Comparison of ENCODE assay signal across 1 cellular context in genomic region chr1:201154389-201155165, GRCh38.
TF ChIP-seq lines count a peak whose summit lies in the region.

Gene TMEM9, minus strand, starts transcription at chr1:201154474. Its CDS starts 551 bp downstream, at chr1:201153923.

TF ChIP-seq in GM12878, 131 proteins besides CTCF, POLR2A, EP300 and RAD21 (continued from another document and continues in another):
- TF ChIP-seq ZBTB4 (CRISPR knock-in tag; IDR thresholded peaks at IDR 0.05) (no peak), CHD2 (IDR thresholded peaks at IDR 0.05; ENCODE audit: borderline replicate concordance, low read depth, low read length) (peak; percentile 85), STAT3 (IDR thresholded peaks at IDR 0.05; ENCODE audit: low read depth, low read length) (no peak), SUZ12 (IDR thresholded peaks at IDR 0.05; ENCODE audit: unreplicated experiment) (no peak), BACH1 (IDR thresholded peaks at IDR 0.05; ENCODE audit: borderline replicate concordance) (no peak), EED (IDR thresholded peaks at IDR 0.05; ENCODE audit: low read depth) (no peak), PAX8 (IDR thresholded peaks at IDR 0.05) (no peak), HDGF (IDR thresholded peaks at IDR 0.05) (no peak), IRF3 (IDR thresholded peaks at IDR 0.05) (peak; percentile 82), HDAC6 (IDR thresholded peaks at IDR 0.05; ENCODE audit: unreplicated experiment) (no peak), IRF4 (IDR thresholded peaks at IDR 0.05; ENCODE audit: low read depth, low read length) (no peak), PBX3 (IDR thresholded peaks at IDR 0.05; ENCODE audit: insufficient replicate concordance, low read depth, low read length) (peak; percentile 97), EZH2 (IDR thresholded peaks at IDR 0.05; ENCODE audit: borderline replicate concordance, control insufficient read depth, low read depth, low read length) (no peak), FOS (IDR thresholded peaks at IDR 0.05; ENCODE audit: borderline replicate concordance, extremely low read depth, insufficient read length) (peak; percentile 1), ZZZ3 (IDR thresholded peaks at IDR 0.05; ENCODE audit: control insufficient read depth, insufficient read length, low read depth) (no peak), MEF2A (IDR thresholded peaks at IDR 0.05; ENCODE audit: insufficient read depth, low read depth, low read length) (no peak), WRNIP1 (IDR thresholded peaks at IDR 0.05; ENCODE audit: borderline replicate concordance, low read depth, low read length) (no peak), BMI1 (IDR thresholded peaks at IDR 0.05; ENCODE audit: borderline replicate concordance) (peak; percentile 99), NR2C2 (IDR thresholded peaks at IDR 0.05; ENCODE audit: borderline replicate concordance, control insufficient read depth, insufficient read length, low read depth) (no peak), CREM (IDR thresholded peaks at IDR 0.05; ENCODE audit: low read depth) (peak; percentile 44; the same call in 1 of the 2 replicates), TCF12 (IDR thresholded peaks at IDR 0.05; ENCODE audit: low read depth, low read length) (no peak), SMC3 (IDR thresholded peaks at IDR 0.05; ENCODE audit: borderline replicate concordance, low read length) (no peak), STAT1 (conservative IDR thresholded peaks at IDR 0.05) (no peak), SMAD1 (IDR thresholded peaks at IDR 0.05; ENCODE audit: low read depth, partially characterized antibody) (no peak), CEBPB (IDR thresholded peaks at IDR 0.05; ENCODE audit: borderline replicate concordance in 1 of 2, low read depth in 2 of 2, low read length in 2 of 2) (peak in 1 of 2 experiments; percentile 100; a peak in 2 of 4 replicates), MYB (IDR thresholded peaks at IDR 0.05; ENCODE audit: borderline replicate concordance, low read depth, low read length) (no peak), BCL3 (IDR thresholded peaks at IDR 0.05; ENCODE audit: borderline replicate concordance, insufficient read depth, low read depth, low read length, poor library complexity, severe bottlenecking) (no peak), ZNF207 (IDR thresholded peaks at IDR 0.05; ENCODE audit: borderline replicate concordance) (no peak), POLR2AphosphoS5 (IDR thresholded peaks at IDR 0.05; ENCODE audit: low read length) (no peak), TBL1XR1 (IDR thresholded peaks at IDR 0.05; ENCODE audit: low read depth, low read length) (no peak; the same call in 1 of the 2 replicates), CBX5 (IDR thresholded peaks at IDR 0.05; ENCODE audit: low read depth) (no peak), NBN (IDR thresholded peaks at IDR 0.05) (no peak), KLF5 (IDR thresholded peaks at IDR 0.05; ENCODE audit: partially characterized antibody) (no peak), SMAD5 (IDR thresholded peaks at IDR 0.05; ENCODE audit: low read depth) (no peak), RBBP5 (conservative IDR thresholded peaks at IDR 0.05) (no peak), TARDBP (IDR thresholded peaks at IDR 0.05; ENCODE audit: borderline replicate concordance) (no peak), YBX1 (IDR thresholded peaks at IDR 0.05) (no peak), DPF2 (IDR thresholded peaks at IDR 0.05) (0 out of 2 replicates have a peak, but pooled peaks have one; percentile 17), JUND (IDR thresholded peaks at IDR 0.05; ENCODE audit: low read depth, low read length) (no peak), BCL11A (IDR thresholded peaks at IDR 0.05; ENCODE audit: low read depth, low read length) (no peak), E4F1 (IDR thresholded peaks at IDR 0.05; ENCODE audit: borderline replicate concordance, partially characterized antibody) (no peak), ETV6 (conservative IDR thresholded peaks at IDR 0.05 in 1 of 2, IDR thresholded peaks at IDR 0.05 in 1 of 2; ENCODE audit: borderline replicate concordance in 1 of 2, low read depth in 1 of 2) (no peak), IRF5 (IDR thresholded peaks at IDR 0.05; ENCODE audit: borderline replicate concordance) (no peak), PRDM15 (CRISPR knock-in tag; IDR thresholded peaks at IDR 0.05) (no peak), NR2F1 (conservative IDR thresholded peaks at IDR 0.05) (no peak), ZNF687 (IDR thresholded peaks at IDR 0.05) (no peak), ATF3 (IDR thresholded peaks at IDR 0.05; ENCODE audit: borderline replicate concordance, extremely low read depth, low read depth, low read length) (no peak), ATF7 (IDR thresholded peaks at IDR 0.05; ENCODE audit: low read depth) (no peak; the same call in 1 of the 2 replicates)
